In the genomic region with DNA sequence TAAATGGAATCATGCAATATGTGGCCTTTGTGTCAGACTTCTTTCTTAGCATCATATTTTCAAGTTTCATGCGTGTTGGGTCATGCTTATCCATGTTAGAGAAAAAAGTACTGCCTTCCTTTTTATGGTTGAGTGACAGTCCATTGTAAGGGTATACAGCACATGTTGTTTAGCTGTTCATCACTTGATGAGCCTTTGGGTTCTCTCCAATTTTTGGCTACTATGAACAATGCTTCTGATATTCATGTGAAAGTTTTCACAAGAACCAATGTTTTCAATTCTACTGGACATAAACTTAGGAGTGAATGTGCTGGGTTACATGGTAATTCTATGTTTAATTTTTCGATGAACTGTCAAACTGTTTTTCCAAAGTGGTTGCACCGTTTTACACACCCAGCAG, we compare ENCODE assay signal across 36 cellular contexts. TPM values are rescaled to one million over a fixed set of nuclear protein-coding genes. Genes with fewer than 3 reads are reported as not detected.
"Had no signal": no experiment of that assay in that cellular context is flagged by ENCODE, and none has a peak within 500 bp of the region (broad histone marks: within the 10 kb centered on the region; RNA-seq: fewer than 3 reads in every experiment).

No MANE protein-coding gene starts in this region.

- H3K4me1 Mint-ChIP-seq: activated B cell treated with CpG ODN at 0.5 μM for 24 hours; central memory CD8-positive, alpha-beta T cell had no signal

- H3K27ac Mint-ChIP-seq: activated B cell treated with CpG ODN at 0.5 μM for 24 hours; activated CD4-positive, alpha-beta memory T cell treated with anti-CD3 and anti-CD28 coated beads for 36 hours; activated naive CD8-positive, alpha-beta T cell treated with anti-CD3 and anti-CD28 coated beads for 36 hours had no signal

- H3K4me3 ChIP-seq: cardiac muscle cell, PC-9 had no signal

- H3K9me3 Mint-ChIP-seq: activated CD4-positive, alpha-beta memory T cell treated with anti-CD3 and anti-CD28 coated beads for 36 hours; activated naive CD8-positive, alpha-beta T cell treated with anti-CD3 and anti-CD28 coated beads for 36 hours had no signal

- H3K4me3 Mint-ChIP-seq: activated B cell treated with CpG ODN at 0.5 μM for 24 hours; activated CD4-positive, alpha-beta memory T cell treated with anti-CD3 and anti-CD28 coated beads for 36 hours; activated naive CD8-positive, alpha-beta T cell treated with anti-CD3 and anti-CD28 coated beads for 36 hours; central memory CD8-positive, alpha-beta T cell had no signal

- FAIRE-seq: RCC 7860 had no signal

- DNase-seq: activated B cell treated with CpG ODN at 0.5 μM for 24 hours; activated CD4-positive, alpha-beta memory T cell treated with anti-CD3 and anti-CD28 coated beads for 36 hours; activated CD4-positive, alpha-beta T cell treated with anti-CD3 and anti-CD28 coated beads for 4 hours; activated CD4-positive, alpha-beta T cell treated with anti-CD3 and anti-CD28 coated beads, Interleukin-2, amount 50 U/mL, for 1 hour; activated CD4-positive, CD25-positive, alpha-beta regulatory T cell treated with anti-CD3 and anti-CD28 coated beads, Interleukin-2, amount 50 U/mL, for 72 hours; activated CD8-positive, alpha-beta memory T cell treated with anti-CD3 and anti-CD28 coated beads, Interleukin-2, amount 50 U/mL, for 4 hours; activated effector memory CD4-positive, alpha-beta T cell treated with Interleukin-2 at 50 U/mL for 16 hours; activated naive CD4-positive, alpha-beta T cell treated with anti-CD3 and anti-CD28 coated beads, Interleukin-2, amount 50 U/mL, for 16 hours; activated naive CD8-positive, alpha-beta T cell treated with anti-CD3 and anti-CD28 coated beads for 36 hours; activated T-cell treated with anti-CD3 and anti-CD28 coated beads for 4 hours; activated T-cell treated with anti-CD3 and anti-CD28 coated beads, Interleukin-2, amount 50 U/mL, for 48 hours; amniotic stem cell; aorta; brain microvascular endothelial cell; NCI-H1092 treated with DMSO at 0.1 percent for 48 hours; NCI-H1417; NCI-H146; NCI-H187; NCI-H2081; NCI-H2171 treated with DMSO at 0.1 percent for 48 hours; NCI-H2227 treated with DMSO at 0.1 percent for 48 hours; NCI-H524 treated with DMSO at 0.1 percent for 48 hours; NCI-H82; NK-92 treated with Interleukin-12 subunit alpha and Interleukin-12 subunit beta, amount 100 ng/mL, for 24 hours; PC-9; SW 1271; T-helper 1 cell; T-helper 2 cell; T-helper 9 cell had no signal

- ATAC-seq: Right ventricle myocardium inferior had no signal

- H3K36me3 ChIP-seq: brain microvascular endothelial cell, cardiac muscle cell had no signal

- H3K36me3 Mint-ChIP-seq: activated CD4-positive, alpha-beta memory T cell treated with anti-CD3 and anti-CD28 coated beads for 36 hours; activated naive CD8-positive, alpha-beta T cell treated with anti-CD3 and anti-CD28 coated beads for 36 hours had no signal

- H3K27ac ChIP-seq: brain microvascular endothelial cell, cardiac muscle cell, PC-9, RWPE1, VCaP had no signal

- H3K27me3 ChIP-seq: brain microvascular endothelial cell, cardiac muscle cell had no signal

RNA-seq across cellular contexts. Expression of a gene that starts 28.1 kb away (rescaled TPM):
- total RNA-seq: activated B cell treated with CpG ODN at 0.5 μM for 24 hours; activated CD4-positive, alpha-beta memory T cell treated with anti-CD3 and anti-CD28 coated beads for 36 hours; activated naive CD8-positive, alpha-beta T cell treated with anti-CD3 and anti-CD28 coated beads for 36 hours; NCI-H460 had no signal
